4 cellular contexts compared by ENCODE assay signal in the genomic region with DNA sequence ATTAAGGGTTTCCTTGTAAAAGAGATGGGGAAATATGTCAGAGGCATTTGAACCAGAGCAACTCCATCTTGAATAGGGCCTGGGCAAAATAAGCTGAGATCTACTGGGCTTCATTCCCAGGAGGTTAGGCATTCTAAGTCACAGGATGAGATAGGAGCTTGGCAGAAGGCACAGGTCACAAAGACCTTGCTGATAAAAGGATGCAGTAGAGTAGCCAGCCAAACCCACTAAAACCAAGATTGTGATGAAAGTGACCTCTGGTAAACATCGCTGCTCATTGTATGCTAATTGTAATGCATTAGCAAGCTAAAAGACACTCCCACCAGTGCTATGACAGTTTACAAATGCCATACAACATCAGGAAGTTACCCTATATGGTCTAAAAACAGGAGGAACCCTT.
"Had no signal": no experiment of that assay in that cellular context is flagged by ENCODE, and none has a peak within 500 bp of the region (broad histone marks: within the 10 kb centered on the region; RNA-seq: fewer than 3 reads in every experiment).

No MANE protein-coding gene starts in this region.

- H2AFZ ChIP-seq: GM23338 had no signal

- H3K4me3 Mint-ChIP-seq: GM23338, H9 had no signal

- DNase-seq: H9, HCEC 1CT, IMR-90 had no signal

- H3K4me1 Mint-ChIP-seq: GM23338, H9 had no signal

- H3K4me2 ChIP-seq: GM23338 had no signal

- H3K27ac Mint-ChIP-seq: GM23338, H9 had no signal

- ATAC-seq: GM23338 had no signal

- H3K4me3 ChIP-seq: GM23338 had no signal
